Comparison of ENCODE assay signal across 10 cellular contexts in the genomic region with DNA sequence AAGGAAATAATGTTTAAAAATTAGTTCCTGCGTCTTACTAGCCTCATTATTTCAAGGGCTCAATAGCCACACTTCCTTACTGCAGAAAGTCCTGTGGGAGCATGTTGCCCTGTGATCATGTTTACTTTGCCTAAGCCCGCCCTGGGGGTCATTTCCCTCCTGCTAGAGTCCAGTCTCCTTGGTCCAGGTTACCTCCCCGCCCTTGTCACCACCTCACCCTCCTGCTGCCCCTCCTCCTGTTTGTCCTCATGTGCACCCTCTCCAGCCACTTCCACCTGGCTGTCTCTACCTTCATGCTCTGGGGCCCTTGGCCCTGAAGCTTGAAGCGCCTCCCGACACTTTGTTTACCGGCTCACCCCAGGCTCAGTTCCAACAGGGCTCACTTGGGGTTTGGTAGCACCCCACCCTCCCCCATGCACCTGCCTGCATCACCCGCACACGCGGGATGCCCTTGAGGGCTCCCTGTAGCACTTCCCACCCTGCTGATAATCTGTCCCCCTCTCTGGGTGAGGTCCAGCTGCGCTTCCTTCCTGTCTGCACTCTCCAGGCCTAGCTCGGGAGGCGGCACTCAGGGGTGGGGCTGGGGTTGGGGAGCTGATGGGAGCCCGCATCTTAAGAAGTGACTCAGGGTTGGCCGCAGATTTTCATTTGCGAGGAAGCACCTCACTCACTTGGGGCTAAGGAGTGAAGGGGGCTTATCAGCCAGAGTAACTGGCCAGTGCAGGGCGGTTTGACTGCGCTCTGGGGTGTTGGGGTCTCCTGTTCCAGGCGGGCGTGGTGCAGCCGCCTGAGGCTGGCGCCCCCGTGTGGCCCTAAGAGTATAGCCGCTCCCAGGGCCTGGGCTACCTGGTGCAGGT. TPM values are rescaled to one million over a fixed set of nuclear protein-coding genes. Genes with fewer than 3 reads are reported as not detected.
DNase-seq lines count a peak whose midpoint lies in the region; ATAC-seq, FAIRE-seq and TF ChIP-seq lines count a peak whose summit lies in the region.
"Had no signal": no experiment of that assay in that cellular context is flagged by ENCODE, and none has a peak within 500 bp of the region (broad histone marks: within the 10 kb centered on the region; RNA-seq: fewer than 3 reads in every experiment).

No MANE protein-coding gene starts in this region.

- DNase-seq in A549 (ENCODE audit: low read depth in 1 of 2, low spot score in 1 of 2) (peak; percentile 55 to 62), GM12864 (ENCODE audit: low read depth) (no peak), NCI-H2107 treated with DMSO at 0.1 percent for 48 hours (lab: John Stamatoyannopoulos, UW; ENCODE audit: unreplicated experiment) (peak; percentile 87), Right ventricle myocardium superior (no peak), amniotic stem cell (lab: John Stamatoyannopoulos, UW) (no peak)
- peak; percentile 76 for DNase-seq in activated CD8-positive, alpha-beta memory T cell treated with anti-CD3 and anti-CD28 coated beads, Interleukin-2, amount 50 U/mL, for 48 hours
- DNase-seq in stimulated activated CD4-positive, alpha-beta T cell treated with anti-CD3 and anti-CD28 coated beads, Interleukin-4, amount 100 ng/mL, for 24 hours = peak; percentile 30

- H3K4me1 ChIP-seq in A549 = peaks cover 5% of the 10 kb centered on the region; the same call in 2 of the 3 replicates

- POLR2A ChIA-PET in A549 (lab: Yijun Ruan, JAX) = interaction anchor here (0.7 kb wide), 1 partner anchor 88 kb away, joined by 10 read pairs; no protein-coding TSS in a partner anchor

- no peak overlapping the region for H3K27ac ChIP-seq in A549
- H3K27ac ChIP-seq: thoracic aorta had no signal

- TF ChIP-seq CTCF in A549 (IDR thresholded peaks at IDR 0.05) (peak; percentile 42), GM12864 (IDR thresholded peaks at IDR 0.05; ENCODE audit: low read depth, low read length, missing control alignments) (peak; percentile 83)

- no peak overlapping the region for H3K4me2 ChIP-seq in A549

- CTCF ChIA-PET in A549 (lab: Yijun Ruan, JAX) = interaction anchor here (0.6 to 15.8 kb wide), 23 partner anchors 9 to 765 kb away, joined by 3 to 304 read pairs (median 4); no protein-coding TSS in a partner anchor

- WGBS in A549 (ENCODE audit: missing lambda C conversion rate) = 61% methylated on average over 17 of the region's 23 CpGs

- no peak for FAIRE-seq in A549 (lab: Jason Lieb, UNC)
- FAIRE-seq: frontal cortex had no signal

- ATAC-seq in A549 = peak in 1 of 2 experiments; percentile 86; a peak in 3 of 6 replicates
- ATAC-seq in Right ventricle myocardium superior (ENCODE audit: poor library complexity) = peak; percentile 51
- ATAC-seq in HG03108 (IDR thresholded peaks at IDR 0.05; ENCODE audit: unreplicated experiment) = no peak

- no peak for TF ChIP-seq POLR2A in A549 (IDR thresholded peaks at IDR 0.05; ENCODE audit: low read length)

- no peak for TF ChIP-seq EP300 in A549 (IDR thresholded peaks at IDR 0.05)

- no peaks in the 10 kb centered on the region for H3K9me3 ChIP-seq in A549
- H3K9me3 ChIP-seq: thoracic aorta had no signal

- TF ChIP-seq RAD21 in A549 (conservative IDR thresholded peaks at IDR 0.05 in 1 of 2, IDR thresholded peaks at IDR 0.05 in 1 of 2) = 0 out of 5 replicates have a peak, but pooled peaks of 1 of the 2 experiments have one; percentile 12

- intact Hi-C loops in Right ventricle myocardium superior (cut with DNase I) = no loop called here

- no peak overlapping the region for H3K4me3 ChIP-seq in A549
- no peak overlapping the region for H3K4me3 ChIP-seq in GM12864 (ENCODE audit: low read depth, low read length)
- H3K4me3 ChIP-seq: thoracic aorta had no signal

TF ChIP-seq in A549, 52 proteins besides CTCF, POLR2A, EP300 and RAD21:
- 0 out of 3 replicates have a peak, but pooled peaks have one; percentile 18 for TF ChIP-seq SMC3 (IDR thresholded peaks at IDR 0.05)
- TF ChIP-seq, protein P1, sequence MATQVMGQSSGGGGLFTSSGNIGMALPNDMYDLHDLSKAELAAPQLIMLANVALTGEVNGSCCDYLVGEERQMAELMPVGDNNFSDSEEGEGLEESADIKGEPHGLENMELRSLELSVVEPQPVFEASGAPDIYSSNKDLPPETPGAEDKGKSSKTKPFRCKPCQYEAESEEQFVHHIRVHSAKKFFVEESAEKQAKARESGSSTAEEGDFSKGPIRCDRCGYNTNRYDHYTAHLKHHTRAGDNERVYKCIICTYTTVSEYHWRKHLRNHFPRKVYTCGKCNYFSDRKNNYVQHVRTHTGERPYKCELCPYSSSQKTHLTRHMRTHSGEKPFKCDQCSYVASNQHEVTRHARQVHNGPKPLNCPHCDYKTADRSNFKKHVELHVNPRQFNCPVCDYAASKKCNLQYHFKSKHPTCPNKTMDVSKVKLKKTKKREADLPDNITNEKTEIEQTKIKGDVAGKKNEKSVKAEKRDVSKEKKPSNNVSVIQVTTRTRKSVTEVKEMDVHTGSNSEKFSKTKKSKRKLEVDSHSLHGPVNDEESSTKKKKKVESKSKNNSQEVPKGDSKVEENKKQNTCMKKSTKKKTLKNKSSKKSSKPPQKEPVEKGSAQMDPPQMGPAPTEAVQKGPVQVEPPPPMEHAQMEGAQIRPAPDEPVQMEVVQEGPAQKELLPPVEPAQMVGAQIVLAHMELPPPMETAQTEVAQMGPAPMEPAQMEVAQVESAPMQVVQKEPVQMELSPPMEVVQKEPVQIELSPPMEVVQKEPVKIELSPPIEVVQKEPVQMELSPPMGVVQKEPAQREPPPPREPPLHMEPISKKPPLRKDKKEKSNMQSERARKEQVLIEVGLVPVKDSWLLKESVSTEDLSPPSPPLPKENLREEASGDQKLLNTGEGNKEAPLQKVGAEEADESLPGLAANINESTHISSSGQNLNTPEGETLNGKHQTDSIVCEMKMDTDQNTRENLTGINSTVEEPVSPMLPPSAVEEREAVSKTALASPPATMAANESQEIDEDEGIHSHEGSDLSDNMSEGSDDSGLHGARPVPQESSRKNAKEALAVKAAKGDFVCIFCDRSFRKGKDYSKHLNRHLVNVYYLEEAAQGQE (IDR thresholded peaks at IDR 0.05) = no peak

RNA-seq across cellular contexts. Expression of a gene that starts 40.1 kb away (rescaled TPM):
- not detected in 2 replicates for polyA plus RNA-seq in A549 (2011; rRNA removed)
- not detected in 2 replicates for polyA plus RNA-seq in A549 (2012; cell fraction: cytosol; rRNA removed)
- 0.06 and 0.10 TPM in 2 replicates for polyA plus RNA-seq in A549 (2012; cell fraction: nucleus; rRNA removed)
- polyA plus RNA-seq in A549 (2017; fragmentation: RNase III; extraction: RNeasy Plus Mini Kit Qiagen cat#74134 plus additional on column Dnase treatment) = not detected in 3 replicates
- polyA minus RNA-seq in A549 (2011; rRNA and poly(A)+ RNA removed) = not detected in 2 replicates
- 0.35 TPM for total RNA-seq in Right ventricle myocardium superior
- total RNA-seq: frontal cortex had no signal

RNA-seq across cellular contexts. Expression of a gene that starts 49.8 kb away (rescaled TPM):
- polyA plus RNA-seq in A549 (2011; rRNA removed) (124 and 141 TPM in 2 replicates), A549 (2017; fragmentation: RNase III; extraction: RNeasy Plus Mini Kit Qiagen cat#74134 plus additional on column Dnase treatment) (81.3 to 87.9 TPM (median 82.6 TPM) in 3 replicates)
- 168 and 190 TPM in 2 replicates for polyA plus RNA-seq in A549 (2012; cell fraction: cytosol; rRNA removed)
- 140 and 145 TPM in 2 replicates for polyA plus RNA-seq in A549 (2012; cell fraction: nucleus; rRNA removed)
- 109 and 119 TPM in 2 replicates for polyA minus RNA-seq in A549 (2011; rRNA and poly(A)+ RNA removed)
- 23.5 TPM for total RNA-seq in Right ventricle myocardium superior

Comparison
In these comparisons a context has a peak if more than half of its experiments do, and no peak if none do; other contexts are left out.
1. DNase-seq: peak in A549 (2 of 2), NCI-H2107 treated with DMSO at 0.1 percent for 48 hours (single experiment), activated CD8-positive, alpha-beta memory T cell treated with anti-CD3 and anti-CD28 coated beads, Interleukin-2, amount 50 U/mL, for 48 hours (single experiment) and stimulated activated CD4-positive, alpha-beta T cell treated with anti-CD3 and anti-CD28 coated beads, Interleukin-4, amount 100 ng/mL, for 24 hours (single experiment); none in GM12864 (single experiment), Right ventricle myocardium superior (single experiment) and amniotic stem cell (single experiment).